9 cellular contexts compared by ENCODE assay signal in the genomic region with DNA sequence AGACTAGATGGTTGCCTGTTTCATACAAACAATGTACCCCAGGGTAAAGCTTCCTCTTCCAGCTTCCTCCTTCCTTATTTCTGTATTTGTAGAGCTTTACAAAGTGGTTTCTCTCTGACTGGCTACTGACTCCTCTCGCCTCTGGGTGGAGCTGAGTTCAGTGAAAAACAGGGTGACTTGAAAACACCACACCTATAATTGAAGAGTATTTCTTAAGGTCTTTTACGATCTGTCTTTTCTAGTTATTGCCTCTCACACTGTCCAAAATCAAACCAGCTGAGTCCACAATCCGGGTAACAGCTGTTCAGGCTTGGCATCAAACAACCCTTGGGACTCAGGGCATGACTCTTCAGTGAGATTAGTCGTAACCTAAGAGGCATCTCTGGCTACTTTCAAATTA.
DNase-seq lines count a peak whose midpoint lies in the region; ATAC-seq, FAIRE-seq and TF ChIP-seq lines count a peak whose summit lies in the region.
"Had no signal": no experiment of that assay in that cellular context is flagged by ENCODE, and none has a peak within 500 bp of the region (broad histone marks: within the 10 kb centered on the region; RNA-seq: fewer than 3 reads in every experiment).

No MANE protein-coding gene starts in this region.

- H3K27me3 Mint-ChIP-seq in activated CD8-positive, alpha-beta memory T cell treated with anti-CD3 and anti-CD28 coated beads, Interleukin-2, amount 10 ng/mL, durations not matched to agents 7 days and 5 days, result peaks cover 24% of the 10 kb centered on the region

- no peaks in the 10 kb centered on the region for H3K9me3 Mint-ChIP-seq in activated CD8-positive, alpha-beta memory T cell treated with anti-CD3 and anti-CD28 coated beads, Interleukin-2, amount 10 ng/mL, durations not matched to agents 7 days and 5 days (ENCODE audit: low read depth)
- H3K9me3 Mint-ChIP-seq: neural crest cell had no signal

- no peak overlapping the region for H3K27ac Mint-ChIP-seq in activated CD8-positive, alpha-beta memory T cell treated with anti-CD3 and anti-CD28 coated beads, Interleukin-2, amount 10 ng/mL, durations not matched to agents 7 days and 5 days

- TF ChIP-seq CTCF in brain microvascular endothelial cell (IDR thresholded peaks at IDR 0.05; ENCODE audit: low read depth, low read length, missing control alignments) (peak; percentile 27), pancreas (IDR thresholded peaks at IDR 0.05) (no peak)

- H3K4me1 Mint-ChIP-seq in activated CD8-positive, alpha-beta memory T cell treated with anti-CD3 and anti-CD28 coated beads, Interleukin-2, amount 10 ng/mL, durations not matched to agents 7 days and 5 days, result peaks cover 11% of the 10 kb centered on the region
- H3K4me1 Mint-ChIP-seq: neural crest cell had no signal

- CTCF ChIA-PET in activated CD8-positive, alpha-beta memory T cell treated with anti-CD3 and anti-CD28 coated beads, Interleukin-2, amount 10 ng/mL, durations not matched to agents 7 days and 5 days (lab: Charles Lee), result interaction anchor here (0.7 to 3.4 kb wide), 8 partner anchors 10 to 250 kb away, joined by 3 to 14 read pairs (median 3); no protein-coding TSS in a partner anchor

- H3K27ac ChIP-seq in brain microvascular endothelial cell (no peak overlapping the region), pancreas (no peak overlapping the region)

- intact Hi-C loops in pancreas (cut with DNase I), result no loop called here

- ATAC-seq in activated CD8-positive, alpha-beta memory T cell treated with anti-CD3 and anti-CD28 coated beads, Interleukin-2, amount 10 ng/mL, durations not matched to agents 7 days and 5 days, result peak; percentile 45
- ATAC-seq in HG03378 (IDR thresholded peaks at IDR 0.05; ENCODE audit: unreplicated experiment), result peak; percentile 92
- ATAC-seq in pancreas, result peak in 3 of 4 donors; percentile 38 to 82 (median 66)
- no peak for ATAC-seq in GM19023 (IDR thresholded peaks at IDR 0.05; ENCODE audit: unreplicated experiment)
- no peak for ATAC-seq in activated CD4-positive, CD25-positive, alpha-beta regulatory T cell treated with anti-CD3 and anti-CD28 coated beads, Interleukin-2, amount 50 U/mL, for 24 hours

- no peaks in the 10 kb centered on the region for H3K36me3 ChIP-seq in brain microvascular endothelial cell (replicated peaks)
- H3K36me3 ChIP-seq in pancreas, result no peaks in the 10 kb centered on the region

- H3K4me3 Mint-ChIP-seq in activated CD8-positive, alpha-beta memory T cell treated with anti-CD3 and anti-CD28 coated beads, Interleukin-2, amount 10 ng/mL, durations not matched to agents 7 days and 5 days, result no peak overlapping the region
- H3K4me3 Mint-ChIP-seq: neural crest cell had no signal

- H3K27me3 ChIP-seq in brain microvascular endothelial cell (replicated peaks), result no peaks in the 10 kb centered on the region
- H3K27me3 ChIP-seq in pancreas, result no peaks in the 10 kb centered on the region

- WGBS in pancreas, 2 donors, result 52 to 57% methylated on average over 4 of the region's 4 CpGs

- DNase-seq in activated CD8-positive, alpha-beta memory T cell treated with anti-CD3 and anti-CD28 coated beads, Interleukin-2, amount 10 ng/mL, durations not matched to agents 7 days and 5 days, result no peak
- DNase-seq in activated CD8-positive, alpha-beta memory T cell treated with anti-CD3 and anti-CD28 coated beads, Interleukin-2, amount 50 U/mL, for 4 hours, result no peak
- DNase-seq in brain microvascular endothelial cell (no peak), pancreas (no peak), NCI-H2196 (lab: John Stamatoyannopoulos, UW; ENCODE audit: unreplicated experiment) (no peak)

- H3K36me3 Mint-ChIP-seq in activated CD8-positive, alpha-beta memory T cell treated with anti-CD3 and anti-CD28 coated beads, Interleukin-2, amount 10 ng/mL, durations not matched to agents 7 days and 5 days, result peaks cover 2% of the 10 kb centered on the region

- H3K9me3 ChIP-seq in pancreas, result no peaks in the 10 kb centered on the region

- no peak for FAIRE-seq in pancreas (lab: Jason Lieb, UNC)

- in situ Hi-C loops in brain microvascular endothelial cell (cut with HindIII; ENCODE audit: low pct_ligation_motif_present, low sequenced_read_pairs), result no loop called here

- no peak overlapping the region for H3K4me3 ChIP-seq in brain microvascular endothelial cell (ENCODE audit: low read depth, low read length)
- no peak overlapping the region for H3K4me3 ChIP-seq in pancreas

- H3K4me1 ChIP-seq in pancreas, result peaks cover 0 to 3% (median 0%) of the 10 kb centered on the region in 3 donors

Comparison
In these comparisons a context has a peak if more than half of its experiments do, and no peak if none do; other contexts are left out.
1. ATAC-seq: peak in activated CD8-positive, alpha-beta memory T cell treated with anti-CD3 and anti-CD28 coated beads, Interleukin-2, amount 10 ng/mL, durations not matched to agents 7 days and 5 days (single experiment), HG03378 (single experiment) and pancreas (3 of 4); none in GM19023 (single experiment) and activated CD4-positive, CD25-positive, alpha-beta regulatory T cell treated with anti-CD3 and anti-CD28 coated beads, Interleukin-2, amount 50 U/mL, for 24 hours (0 of 2).